31 cellular contexts compared by ENCODE assay signal in the genomic region with DNA sequence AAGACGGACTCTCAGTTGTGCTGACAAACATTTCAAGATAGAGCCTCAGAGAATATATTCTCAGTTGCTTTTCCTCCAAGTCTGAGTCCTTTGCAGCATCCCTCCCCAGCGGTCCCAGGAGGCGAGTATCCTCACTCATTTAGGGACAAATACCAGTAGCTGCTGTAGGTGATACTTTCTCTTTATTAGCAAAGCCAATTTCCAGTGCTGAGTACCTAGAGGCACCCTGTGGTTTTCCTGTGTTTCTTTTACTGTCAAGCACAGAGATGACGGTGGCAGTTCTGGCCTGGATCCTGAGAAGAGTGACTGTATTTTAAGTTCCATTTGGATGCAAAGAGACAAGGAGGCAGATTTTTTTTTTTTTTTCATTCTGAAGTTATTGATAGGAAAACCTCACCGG.
"Had no signal": no experiment of that assay in that cellular context is flagged by ENCODE, and none has a peak within 500 bp of the region (broad histone marks: within the 10 kb centered on the region; RNA-seq: fewer than 3 reads in every experiment).

No MANE protein-coding gene starts in this region.

- H3K36me3 ChIP-seq: adrenal gland, breast epithelium, cardiac muscle cell, colonic mucosa had no signal

- H3K4me3 ChIP-seq: adrenal gland, breast epithelium, cardiac muscle cell, colonic mucosa had no signal

- H3K27ac ChIP-seq: adrenal gland, breast epithelium, cardiac muscle cell, colonic mucosa had no signal

- H3K9me3 Mint-ChIP-seq: activated CD4-positive, alpha-beta memory T cell treated with anti-CD3 and anti-CD28 coated beads for 36 hours; activated CD4-positive, alpha-beta T cell treated with anti-CD3 and anti-CD28 coated beads, Interleukin-2, amount 10 ng/mL, durations not matched to agents 24 days and 14 days; activated naive CD4-positive, alpha-beta T cell treated with anti-CD3 and anti-CD28 coated beads for 36 hours; activated naive CD4-positive, alpha-beta T cell treated with anti-CD3 and anti-CD28 coated beads, Interleukin-2, amount 50 U/mL, for 24 hours; activated naive CD8-positive, alpha-beta T cell treated with anti-CD3 and anti-CD28 coated beads for 36 hours; activated naive CD8-positive, alpha-beta T cell treated with anti-CD3 and anti-CD28 coated beads, Interleukin-2, amount 50 U/mL, for 24 hours; activated T-helper 1 cell treated with anti-CD3 and anti-CD28 coated beads, Interleukin-12 subunit alpha, Interleukin-12 subunit beta, Interleukin-2, Interleukin-4 antibody, amounts not matched to agents 30 ng/mL and 10 ng/mL and 1 ng/mL, durations not matched to agents 14 hours and 24 hours and 36 hours; activated T-helper 2 cell treated with anti-CD3 and anti-CD28 coated beads, Interferon-gamma antibody, Interleukin-2, Interleukin-4, amounts not matched to agents 10 μg/mL and 5 μg/mL and 100 μg/mL, durations not matched to agents 14 hours and 24 hours and 36 hours; brain had no signal

- H3K4me1 ChIP-seq: adrenal gland, breast epithelium, colonic mucosa had no signal

- H3K9me3 ChIP-seq: adrenal gland, breast epithelium, colonic mucosa had no signal

- H3K4me3 Mint-ChIP-seq: activated CD4-positive, alpha-beta memory T cell treated with anti-CD3 and anti-CD28 coated beads for 36 hours; activated CD4-positive, alpha-beta T cell treated with anti-CD3 and anti-CD28 coated beads for 36 hours; activated CD4-positive, alpha-beta T cell treated with anti-CD3 and anti-CD28 coated beads, Interleukin-2, amount 10 ng/mL, durations not matched to agents 24 days and 14 days; activated CD8-positive, alpha-beta memory T cell treated with anti-CD3 and anti-CD28 coated beads, Interleukin-2, amount 10 ng/mL, durations not matched to agents 7 days and 5 days; activated CD8-positive, alpha-beta T cell treated with anti-CD3 and anti-CD28 coated beads, Interleukin-2, amount 10 ng/mL, durations not matched to agents 7 days and 5 days; activated naive CD4-positive, alpha-beta T cell treated with anti-CD3 and anti-CD28 coated beads for 36 hours; activated naive CD4-positive, alpha-beta T cell treated with anti-CD3 and anti-CD28 coated beads, Interleukin-2, amount 50 U/mL, for 24 hours; activated naive CD8-positive, alpha-beta T cell treated with anti-CD3 and anti-CD28 coated beads for 36 hours; activated naive CD8-positive, alpha-beta T cell treated with anti-CD3 and anti-CD28 coated beads, Interleukin-2, amount 50 U/mL, for 24 hours; activated T-helper 1 cell treated with anti-CD3 and anti-CD28 coated beads, Interleukin-12 subunit alpha, Interleukin-12 subunit beta, Interleukin-2, Interleukin-4 antibody, amounts not matched to agents 30 ng/mL and 10 ng/mL and 1 ng/mL, durations not matched to agents 14 hours and 24 hours and 36 hours had no signal

- H3K4me1 Mint-ChIP-seq: activated CD4-positive, alpha-beta T cell treated with anti-CD3 and anti-CD28 coated beads for 36 hours; activated CD4-positive, alpha-beta T cell treated with anti-CD3 and anti-CD28 coated beads, Interleukin-2, amount 10 ng/mL, durations not matched to agents 24 days and 14 days; activated CD8-positive, alpha-beta memory T cell treated with anti-CD3 and anti-CD28 coated beads, Interleukin-2, amount 10 ng/mL, durations not matched to agents 7 days and 5 days; activated naive CD4-positive, alpha-beta T cell treated with anti-CD3 and anti-CD28 coated beads, Interleukin-2, amount 50 U/mL, for 24 hours; activated naive CD8-positive, alpha-beta T cell treated with anti-CD3 and anti-CD28 coated beads for 36 hours; activated naive CD8-positive, alpha-beta T cell treated with anti-CD3 and anti-CD28 coated beads, Interleukin-2, amount 50 U/mL, for 24 hours had no signal

- H3K27ac Mint-ChIP-seq: activated CD4-positive, alpha-beta memory T cell treated with anti-CD3 and anti-CD28 coated beads for 36 hours; activated CD4-positive, alpha-beta T cell treated with anti-CD3 and anti-CD28 coated beads for 36 hours; activated CD4-positive, alpha-beta T cell treated with anti-CD3 and anti-CD28 coated beads, Interleukin-2, amount 10 ng/mL, durations not matched to agents 24 days and 14 days; activated CD8-positive, alpha-beta memory T cell treated with anti-CD3 and anti-CD28 coated beads, Interleukin-2, amount 10 ng/mL, durations not matched to agents 7 days and 5 days; activated CD8-positive, alpha-beta T cell treated with anti-CD3 and anti-CD28 coated beads, Interleukin-2, amount 10 ng/mL, durations not matched to agents 7 days and 5 days; activated naive CD4-positive, alpha-beta T cell treated with anti-CD3 and anti-CD28 coated beads for 36 hours; activated naive CD4-positive, alpha-beta T cell treated with anti-CD3 and anti-CD28 coated beads, Interleukin-2, amount 50 U/mL, for 24 hours; activated naive CD8-positive, alpha-beta T cell treated with anti-CD3 and anti-CD28 coated beads for 36 hours; activated naive CD8-positive, alpha-beta T cell treated with anti-CD3 and anti-CD28 coated beads, Interleukin-2, amount 50 U/mL, for 24 hours; activated T-helper 1 cell treated with anti-CD3 and anti-CD28 coated beads, Interleukin-12 subunit alpha, Interleukin-12 subunit beta, Interleukin-2, Interleukin-4 antibody, amounts not matched to agents 30 ng/mL and 10 ng/mL and 1 ng/mL, durations not matched to agents 14 hours and 24 hours and 36 hours; activated T-helper 2 cell treated with anti-CD3 and anti-CD28 coated beads, Interferon-gamma antibody, Interleukin-2, Interleukin-4, amounts not matched to agents 10 μg/mL and 5 μg/mL and 100 μg/mL, durations not matched to agents 14 hours and 24 hours and 36 hours had no signal

- H3K27me3 ChIP-seq: adrenal gland, breast epithelium, cardiac muscle cell, colonic mucosa had no signal

- DNase-seq: activated CD4-positive, alpha-beta memory T cell treated with anti-CD3 and anti-CD28 coated beads for 36 hours; activated CD4-positive, alpha-beta T cell treated with anti-CD3 and anti-CD28 coated beads for 36 hours; activated CD4-positive, alpha-beta T cell treated with anti-CD3 and anti-CD28 coated beads, Interleukin-2, amount 10 ng/mL, durations not matched to agents 24 days and 14 days; activated CD4-positive, CD25-positive, alpha-beta regulatory T cell; activated CD4-positive, CD25-positive, alpha-beta regulatory T cell treated with anti-CD3 and anti-CD28 coated beads, Interleukin-2, amount 50 U/mL, for 72 hours; activated CD8-positive, alpha-beta memory T cell treated with anti-CD3 and anti-CD28 coated beads, Interleukin-2, amount 10 ng/mL, durations not matched to agents 7 days and 5 days; activated CD8-positive, alpha-beta memory T cell treated with anti-CD3 and anti-CD28 coated beads, Interleukin-2, amount 50 U/mL, for 4 hours; activated CD8-positive, alpha-beta T cell treated with anti-CD3 and anti-CD28 coated beads, Interleukin-2, amount 10 ng/mL, durations not matched to agents 7 days and 5 days; activated effector memory CD4-positive, alpha-beta T cell treated with anti-CD3 and anti-CD28 coated beads, Interleukin-2, amount 50 U/mL, for 16 hours; activated naive CD4-positive, alpha-beta T cell treated with anti-CD3 and anti-CD28 coated beads for 36 hours; activated naive CD8-positive, alpha-beta T cell treated with anti-CD3 and anti-CD28 coated beads for 36 hours; activated naive CD8-positive, alpha-beta T cell treated with anti-CD3 and anti-CD28 coated beads, Interleukin-2, amount 50 U/mL, for 24 hours; activated T-cell treated with anti-CD3 and anti-CD28 coated beads, Interleukin-2, amount 50 U/mL, for 1 hour; activated T-cell treated with anti-CD3 and anti-CD28 coated beads, Interleukin-2, amount 50 U/mL, for 48 hours; adrenal gland; amygdala; aorta; central memory CD4-positive, alpha-beta T cell; cerebellar nuclear complex; colonic mucosa; effector CD8-positive, alpha-beta T cell; foreskin fibroblast; head of caudate nucleus; T-helper 2 cell had no signal

- H3K36me3 Mint-ChIP-seq: activated CD4-positive, alpha-beta memory T cell treated with anti-CD3 and anti-CD28 coated beads for 36 hours; activated CD8-positive, alpha-beta memory T cell treated with anti-CD3 and anti-CD28 coated beads, Interleukin-2, amount 10 ng/mL, durations not matched to agents 7 days and 5 days; activated naive CD4-positive, alpha-beta T cell treated with anti-CD3 and anti-CD28 coated beads, Interleukin-2, amount 50 U/mL, for 24 hours; activated naive CD8-positive, alpha-beta T cell treated with anti-CD3 and anti-CD28 coated beads for 36 hours; brain had no signal

- H3K27me3 Mint-ChIP-seq: activated CD4-positive, alpha-beta memory T cell treated with anti-CD3 and anti-CD28 coated beads for 36 hours; activated CD4-positive, alpha-beta T cell treated with anti-CD3 and anti-CD28 coated beads for 36 hours; activated CD4-positive, alpha-beta T cell treated with anti-CD3 and anti-CD28 coated beads, Interleukin-2, amount 10 ng/mL, durations not matched to agents 24 days and 14 days; activated CD8-positive, alpha-beta memory T cell treated with anti-CD3 and anti-CD28 coated beads, Interleukin-2, amount 10 ng/mL, durations not matched to agents 7 days and 5 days; activated naive CD8-positive, alpha-beta T cell treated with anti-CD3 and anti-CD28 coated beads, Interleukin-2, amount 50 U/mL, for 24 hours; brain had no signal

- ATAC-seq: activated CD4-positive, alpha-beta T cell treated with anti-CD3 and anti-CD28 coated beads for 36 hours; activated CD8-positive, alpha-beta memory T cell treated with anti-CD3 and anti-CD28 coated beads, Interleukin-2, amount 10 ng/mL, durations not matched to agents 7 days and 5 days; activated CD8-positive, alpha-beta T cell treated with anti-CD3 and anti-CD28 coated beads, Interleukin-2, amount 10 ng/mL, durations not matched to agents 7 days and 5 days; activated naive CD8-positive, alpha-beta T cell treated with anti-CD3 and anti-CD28 coated beads, Interleukin-2, amount 50 U/mL, for 24 hours; esophagus mucosa had no signal
